Comparison of ENCODE assay signal across 28 cellular contexts in genomic region chr16:84874553-84874952, GRCh38. TPM values are rescaled to one million over a fixed set of nuclear protein-coding genes. Genes with fewer than 3 reads are reported as not detected.
"Had no signal": no experiment of that assay in that cellular context is flagged by ENCODE, and none has a peak within 500 bp of the region (broad histone marks: within the 10 kb centered on the region; RNA-seq: fewer than 3 reads in every experiment).

No MANE protein-coding gene starts in this region.

- H3K4me3 ChIP-seq: ascending aorta, colonic mucosa, heart right ventricle, left ventricle myocardium inferior, pancreas, psoas muscle, tibial artery had no signal

- ATAC-seq: activated CD4-positive, CD25-positive, alpha-beta regulatory T cell treated with anti-CD3 and anti-CD28 coated beads, Interleukin-2, amount 50 U/mL, for 24 hours; activated CD8-positive, alpha-beta memory T cell treated with anti-CD3 and anti-CD28 coated beads, Interleukin-2, amount 10 ng/mL, durations not matched to agents 7 days and 5 days; activated CD8-positive, alpha-beta T cell treated with anti-CD3 and anti-CD28 coated beads for 36 hours; activated naive CD8-positive, alpha-beta T cell treated with anti-CD3 and anti-CD28 coated beads, Interleukin-2, amount 50 U/mL, for 24 hours; natural killer cell; pancreas; psoas muscle; stimulated activated naive CD8-positive, alpha-beta T cell treated with anti-CD3 and anti-CD28 coated beads, Interleukin-15, Interleukin-2, amounts not matched to agents 100 U/mL and 50 U/mL, for 24 hours; T-cell had no signal

- H3K27ac ChIP-seq: ascending aorta, colonic mucosa, epithelial cell of prostate, left ventricle myocardium inferior, pancreas, psoas muscle, tibial artery, VCaP had no signal

- H3K9me3 ChIP-seq: ascending aorta, colonic mucosa, heart right ventricle, left ventricle myocardium inferior, neutrophil, pancreas, psoas muscle, tibial artery had no signal

- H3K36me3 ChIP-seq: ascending aorta, colonic mucosa, pancreas had no signal

- H3K27me3 ChIP-seq: ascending aorta, colonic mucosa, heart right ventricle, neutrophil, pancreas, tibial artery had no signal

- H3K4me1 ChIP-seq: ascending aorta, colonic mucosa, pancreas, tibial artery had no signal

- DNase-seq: activated CD4-positive, alpha-beta T cell treated with anti-CD3 and anti-CD28 coated beads, Interleukin-2, amount 10 ng/mL, durations not matched to agents 7 days and 5 days; activated CD8-positive, alpha-beta memory T cell treated with anti-CD3 and anti-CD28 coated beads, Interleukin-2, amount 10 ng/mL, durations not matched to agents 7 days and 5 days; activated CD8-positive, alpha-beta T cell treated with anti-CD3 and anti-CD28 coated beads for 36 hours; activated effector memory CD4-positive, alpha-beta T cell treated with anti-CD3 and anti-CD28 coated beads, Interleukin-2, amount 50 U/mL, for 16 hours; activated naive CD4-positive, alpha-beta T cell treated with anti-CD3 and anti-CD28 coated beads, Interleukin-2, amount 50 U/mL, for 16 hours; activated naive CD8-positive, alpha-beta T cell treated with anti-CD3 and anti-CD28 coated beads, Interleukin-2, amount 50 U/mL, for 24 hours; activated T-cell treated with anti-CD3 and anti-CD28 coated beads for 4 hours; central memory CD4-positive, alpha-beta T cell; colonic mucosa; endodermal cell; foreskin fibroblast; heart right ventricle; mammary epithelial cell; midbrain; natural killer cell; pancreas; stimulated activated CD4-positive, alpha-beta T cell treated with anti-CD3 and anti-CD28 coated beads, Interleukin-12 subunit alpha, Interleukin-12 subunit beta, amount 100 ng/mL, for 4 hours; stimulated activated CD4-positive, alpha-beta T cell treated with anti-CD3 and anti-CD28 coated beads, Interleukin-4, amount 100 ng/mL, for 4 hours; stimulated activated naive CD8-positive, alpha-beta T cell treated with anti-CD3 and anti-CD28 coated beads, Interleukin-15, Interleukin-2, amounts not matched to agents 100 U/mL and 50 U/mL, for 24 hours; T-cell; tibial artery had no signal

RNA-seq across cellular contexts. Expression of gene CRISPLD2, which starts 54.8 kb away (rescaled TPM):
- total RNA-seq: activated CD8-positive, alpha-beta memory T cell treated with anti-CD3 and anti-CD28 coated beads, Interleukin-2, amount 10 ng/mL, durations not matched to agents 7 days and 5 days had no signal
